In the genomic region with DNA sequence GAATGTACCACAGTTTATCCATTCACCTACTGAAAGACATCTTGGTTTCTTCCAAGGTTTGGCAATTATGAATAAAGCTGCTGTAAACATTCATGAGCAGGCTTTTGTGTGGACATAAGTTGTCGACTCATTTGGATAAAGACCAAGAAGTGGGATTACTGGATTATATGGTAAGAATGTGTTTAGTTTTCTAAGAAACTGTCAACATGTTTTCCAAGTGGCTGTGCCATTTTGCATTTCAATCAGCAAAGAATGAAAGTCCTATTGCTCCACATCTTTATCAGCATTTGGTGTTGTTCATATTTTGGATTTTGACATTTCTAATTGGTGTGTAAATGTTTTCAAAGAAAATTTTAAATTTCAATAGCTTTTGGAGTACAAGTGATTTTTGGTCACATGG, we compare ENCODE assay signal across 17 cellular contexts. TPM values are rescaled to one million over a fixed set of nuclear protein-coding genes. Genes with fewer than 3 reads are reported as not detected.
A peak's percentile ranks its signal among the peaks of the same experiment; 100 is the strongest.
DNase-seq lines count a peak whose midpoint lies in the region; FAIRE-seq and TF ChIP-seq lines count a peak whose summit lies in the region.
"Had no signal": no experiment of that assay in that cellular context is flagged by ENCODE, and none has a peak within 500 bp of the region (broad histone marks: within the 10 kb centered on the region; RNA-seq: fewer than 3 reads in every experiment).

No MANE protein-coding gene starts in this region.

- no peaks in the 10 kb centered on the region for H3K9me3 Mint-ChIP-seq in chondrocyte (ENCODE audit: low read depth)
- H3K9me3 Mint-ChIP-seq: CD4-positive, alpha-beta T cell had no signal

- H3K27ac ChIP-seq in kidney (ENCODE audit: low read depth in 2 of 2, low read length in 2 of 2): no peak overlapping the region
- H3K27ac ChIP-seq: C4-2B had no signal

- H3K4me3 ChIP-seq in HAP-1 (no peak overlapping the region), retinal pigment epithelial cell (ENCODE audit: low read length) (no peak overlapping the region), kidney (ENCODE audit: low read length in 2 of 2) (no peak overlapping the region)

- intact Hi-C loops in kidney (cut with DNase I): no loop called here

- peaks cover 26% of the 10 kb centered on the region for H3K4me1 ChIP-seq in HAP-1
- no peaks in the 10 kb centered on the region for H3K4me1 ChIP-seq in kidney (ENCODE audit: control insufficient read depth in 1 of 2, insufficient read depth in 1 of 2, low read depth in 1 of 2, low read length in 2 of 2)
- H3K4me1 ChIP-seq: Caco-2 had no signal

- no peaks in the 10 kb centered on the region for H3K4me1 Mint-ChIP-seq in chondrocyte (ENCODE audit: low read depth)

- no peaks in the 10 kb centered on the region for H3K27me3 ChIP-seq in HAP-1 (ENCODE audit: low read depth)

- peak; percentile 38 for FAIRE-seq in GM18507 (lab: Jason Lieb, UNC)
- FAIRE-seq in kidney (lab: Jason Lieb, UNC): no peak
- FAIRE-seq: D721Med, GM12892, H1 had no signal

- TF ChIP-seq CTCF in retinal pigment epithelial cell (conservative IDR thresholded peaks at IDR 0.05; ENCODE audit: low read depth, low read length) (no peak), kidney (IDR thresholded peaks at IDR 0.05; ENCODE audit: borderline replicate concordance, extremely low read depth, insufficient read depth) (no peak), chondrocyte (IDR thresholded peaks at IDR 0.05) (no peak)

- no peak overlapping the region for H3K4me3 Mint-ChIP-seq in chondrocyte (ENCODE audit: unreplicated experiment)
- H3K4me3 Mint-ChIP-seq: CD4-positive, alpha-beta T cell; H9 had no signal

- H3K36me3 ChIP-seq in HAP-1 (replicated peaks) (no peaks in the 10 kb centered on the region), kidney (ENCODE audit: control insufficient read depth in 1 of 2, insufficient read depth in 2 of 2, low read length in 2 of 2) (no peaks in the 10 kb centered on the region)

- no peak overlapping the region for H3K9ac ChIP-seq in kidney (ENCODE audit: low read length in 2 of 2)

- H3K9me3 ChIP-seq in HAP-1: no peaks in the 10 kb centered on the region
- H3K9me3 ChIP-seq in kidney (ENCODE audit: control insufficient read depth in 1 of 2, low read length in 2 of 2): no peaks in the 10 kb centered on the region
- H3K9me3 ChIP-seq: Caco-2 had no signal

- H3K27me3 Mint-ChIP-seq in chondrocyte (ENCODE audit: low read depth): no peaks in the 10 kb centered on the region
- H3K27me3 Mint-ChIP-seq: CD4-positive, alpha-beta T cell had no signal

- in situ Hi-C loops in HAP-1 (cut with MboI; ENCODE audit: low sequenced_read_pairs): loop anchor here (5.0 kb wide), 1 partner anchor 48 kb away; no protein-coding TSS in a partner anchor

- H3K27ac Mint-ChIP-seq in chondrocyte (ENCODE audit: unreplicated experiment): no peak overlapping the region
- H3K27ac Mint-ChIP-seq: CD4-positive, alpha-beta T cell; H9 had no signal

- H3K36me3 Mint-ChIP-seq in chondrocyte (ENCODE audit: low read depth): no peaks in the 10 kb centered on the region

- DNase-seq in GM18507 (ENCODE audit: extremely low spot score, insufficient read length, low read depth) (no peak), HAP-1 (ENCODE audit: low spot score in 2 of 2) (peak; percentile 57 to 99), amniotic epithelial cell (ENCODE audit: low read depth) (peak; percentile 55), retinal pigment epithelial cell (ENCODE audit: low read depth) (peak; percentile 54), kidney (no peak), inferior parietal cortex (ENCODE audit: extremely low spot score) (no peak), chondrocyte (ENCODE audit: low spot score) (no peak)
- DNase-seq: AML-193; Caco-2; CD4-positive, alpha-beta T cell; H9 had no signal

RNA-seq across cellular contexts. Expression of a gene that starts 27.3 kb away (rescaled TPM):
- total RNA-seq in kidney (2.0 TPM), chondrocyte (not detected in 3 replicates)
- 2.0 TPM for polyA plus RNA-seq in kidney (ENCODE audit: insufficient read depth, low read depth, low replicate concordance)
- total RNA-seq: Caco-2, H1, H9, HT-29 had no signal
- polyA plus RNA-seq: BJ, H1 had no signal

RNA-seq across cellular contexts. Expression of a gene that starts 39.3 kb away (rescaled TPM):
- 25.0 TPM for total RNA-seq in kidney
- 2.2 TPM for polyA plus RNA-seq in kidney (ENCODE audit: insufficient read depth, low read depth, low replicate concordance)
- not detected in 3 replicates for total RNA-seq in chondrocyte
- total RNA-seq: Caco-2, H1, H9, HT-29 had no signal
- polyA plus RNA-seq: BJ, H1 had no signal

Comparison
In these comparisons a context has a peak if more than half of its experiments do, and no peak if none do; other contexts are left out.
1. DNase-seq: peak in HAP-1 (2 of 2), amniotic epithelial cell (single experiment) and retinal pigment epithelial cell (single experiment); none in GM18507 (single experiment), kidney (single experiment), inferior parietal cortex (single experiment) and chondrocyte (single experiment).
2. RNA of a gene that starts 39.3 kb away (total RNA-seq): 25.0 TPM in kidney (single experiment); not detected in chondrocyte; every median in the first group is over 10 times any median in the second.